In genomic region chr4:151117371-151117962, GRCh38 we compare ENCODE assay signal across 8 cellular contexts. TPM values are rescaled to one million over a fixed set of nuclear protein-coding genes. Genes with fewer than 3 reads are reported as not detected.
DNase-seq lines count a peak whose midpoint lies in the region; TF ChIP-seq lines count a peak whose summit lies in the region.

No MANE protein-coding gene starts in this region.

- peaks cover 4% of the 10 kb centered on the region for H3K4me1 Mint-ChIP-seq in brain

- H3K9me3 Mint-ChIP-seq in brain = no peaks in the 10 kb centered on the region

- TF ChIP-seq POLR2A in spleen (IDR thresholded peaks at IDR 0.05) = no peak

- no peaks in the 10 kb centered on the region for H3K4me1 ChIP-seq in SJSA1 (replicated peaks)
- H3K4me1 ChIP-seq in iPS DF 6.9 (ENCODE audit: control insufficient read depth, insufficient read depth, low read length) = no peaks in the 10 kb centered on the region
- peaks cover 0 to 9% (median 4%) of the 10 kb centered on the region in 6 donors for H3K4me1 ChIP-seq in spleen

- H3K36me3 ChIP-seq in SJSA1 (no peaks in the 10 kb centered on the region; the same call in 1 of the 2 replicates), iPS DF 6.9 (ENCODE audit: control insufficient read depth, insufficient read depth, low read length) (peaks cover 2% of the 10 kb centered on the region; the same call in 1 of the 2 replicates), spleen (peaks cover 0 to 15% (median 0%) of the 10 kb centered on the region in 6 donors)

- no peak overlapping the region for H3K27ac ChIP-seq in 22Rv1
- no peak overlapping the region for H3K27ac ChIP-seq in SJSA1
- H3K27ac ChIP-seq in iPS DF 6.9 (ENCODE audit: low read length) = no peak overlapping the region
- H3K27ac ChIP-seq in spleen = no peak overlapping the region

- H3K27me3 ChIP-seq in SJSA1 (replicated peaks) (no peaks in the 10 kb centered on the region), iPS DF 6.9 (ENCODE audit: control insufficient read depth, insufficient read depth, low read length) (no peaks in the 10 kb centered on the region), spleen (replicated peaks in 1 of 7) (no peaks in the 10 kb centered on the region)

- WGBS in iPS DF 6.9 (ENCODE audit: insufficient coverage, insufficient read length) = no CpG with 5 or more reads among the region's 14 CpGs
- WGBS in spleen, 5 donors = 40 to 45% (median 43%) methylated on average over 14 of the region's 14 CpGs

- peaks cover 12% of the 10 kb centered on the region for H3K36me3 Mint-ChIP-seq in brain

- H3K4me3 Mint-ChIP-seq in brain = no peak overlapping the region

- peak; percentile 96 for TF ChIP-seq CTCF in 22Rv1 (IDR thresholded peaks at IDR 0.05)
- TF ChIP-seq CTCF in GM12865 (IDR thresholded peaks at IDR 0.05; ENCODE audit: insufficient read depth, low read depth, low read length, missing control alignments) = peak; percentile 66
- TF ChIP-seq CTCF in brain (conservative IDR thresholded peaks at IDR 0.05) = peak; percentile 86 to 91
- TF ChIP-seq CTCF in spleen (IDR thresholded peaks at IDR 0.05 in 8 of 11, conservative IDR thresholded peaks at IDR 0.05 in 3 of 11) = peak; percentile 25 to 76 (median 61)

- DNase-seq in GM12865 (ENCODE audit: low read depth) = peak; percentile 77
- peak; percentile 63 for DNase-seq in HEK293T (ENCODE audit: extremely low spot score)
- peak; percentile 65 for DNase-seq in M059J (ENCODE audit: low read depth)
- DNase-seq in SJSA1 (ENCODE audit: low read depth in 1 of 2, low spot score in 2 of 2) = peak; percentile 52 to 65
- DNase-seq in iPS DF 6.9 (ENCODE audit: low read depth, low spot score) = peak; percentile 52
- no peak for DNase-seq in spleen

- intact Hi-C loops in spleen (cut with DNase I; ENCODE audit: low total_unique reads) = loop anchor here (5.0 kb wide), 1 partner anchor 245 kb away; no protein-coding TSS in a partner anchor

- H3K9me3 ChIP-seq in SJSA1 (replicated peaks) = no peaks in the 10 kb centered on the region
- no peaks in the 10 kb centered on the region; the same call in 1 of the 2 replicates for H3K9me3 ChIP-seq in iPS DF 6.9 (ENCODE audit: control insufficient read depth, insufficient read depth, low read length)
- H3K9me3 ChIP-seq in spleen = no peaks in the 10 kb centered on the region

- CTCF ChIA-PET in HEK293T (lab: Yijun Ruan, JAX) = interaction anchor here (0.7 to 1.4 kb wide), 12 partner anchors 12 to 804 kb away, joined by 3 to 8 read pairs (median 3); no protein-coding TSS in a partner anchor

- H3K27ac Mint-ChIP-seq in brain = peak overlapping the region; percentile 14 to 55 (median 47)

- POLR2A ChIA-PET in HEK293T (lab: Yijun Ruan, JAX) = interaction anchor here (0.8 kb wide), 1 partner anchor 17 kb away, joined by 3 read pairs; no protein-coding TSS in a partner anchor

- no peaks in the 10 kb centered on the region for H3K27me3 Mint-ChIP-seq in brain

- H3K4me3 ChIP-seq in GM12865 (ENCODE audit: low read depth, low read length) = no peak overlapping the region
- H3K4me3 ChIP-seq in SJSA1 = no peak overlapping the region
- H3K4me3 ChIP-seq in iPS DF 6.9 (ENCODE audit: low read length) = no peak overlapping the region
- H3K4me3 ChIP-seq in spleen = no peak overlapping the region

TF ChIP-seq in HEK293T, 16 proteins besides CTCF, POLR2A, EP300 and RAD21:
- TF ChIP-seq PKNOX1 (IDR thresholded peaks at IDR 0.05) (no peak), NFRKB (IDR thresholded peaks at IDR 0.05) (no peak), ZNF384 (IDR thresholded peaks at IDR 0.05) (peak; percentile 94)

RNA-seq across cellular contexts. Expression of gene RPS3A, which starts 18.0 kb away (rescaled TPM):
- 1,672 and 2,009 TPM in 2 replicates for total RNA-seq in M059J (2014; rRNA removed; shearing (Covaris generic))
- 2,526 and 2,957 TPM in 2 replicates for total RNA-seq in SJSA1 (2014; rRNA removed; shearing (Covaris generic))
- polyA plus RNA-seq in brain (ENCODE audit: insufficient read depth, low read depth, low replicate concordance) (2,052 TPM), spleen (1,000 to 10,000 TPM; 5,915 to 7,791 (median 7,619) TPM)
- 1,000 to 10,000 TPM; 1,748 to 4,493 (median 2,267) TPM for total RNA-seq in spleen
